ENCODE assay signal across 1 cellular context in the genomic region with DNA sequence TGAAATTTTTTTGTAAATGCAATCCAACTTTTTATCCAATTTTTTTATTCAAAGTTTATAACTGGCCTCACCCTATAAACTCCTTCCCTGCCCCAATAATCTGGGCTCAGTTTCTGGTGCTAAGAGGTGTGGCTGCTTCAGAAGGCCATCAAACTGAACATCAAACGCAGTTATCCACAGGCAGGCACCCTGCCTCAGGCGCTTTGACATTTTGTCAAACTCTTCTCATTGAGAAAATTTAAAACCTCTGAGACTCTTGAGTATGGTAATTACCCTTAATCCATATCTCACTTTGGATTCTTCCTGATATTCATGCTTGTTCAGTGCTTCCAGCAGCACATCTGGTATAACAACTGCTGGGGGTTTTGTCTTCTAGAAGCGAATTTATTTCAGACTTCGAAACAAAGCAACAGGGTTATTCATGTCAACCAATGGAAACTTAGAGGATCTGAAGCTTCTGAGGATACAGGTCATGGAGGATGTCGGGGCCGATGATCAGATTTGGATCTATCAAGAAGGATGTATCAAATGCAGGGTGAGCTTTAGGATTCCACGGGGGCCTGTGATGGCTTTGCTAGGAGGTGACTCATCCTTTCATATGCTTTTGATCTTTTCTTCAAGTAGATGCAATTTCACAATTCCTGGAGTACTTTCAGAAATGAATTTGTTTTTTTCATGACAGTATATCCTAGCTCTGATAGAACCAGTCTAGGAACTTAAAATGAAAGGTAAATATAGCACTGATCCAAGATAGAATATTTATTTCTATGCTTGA.
TF ChIP-seq lines count a peak whose summit lies in the region.

No MANE protein-coding gene starts in this region.

TF ChIP-seq in SK-N-SH treated with all-trans-retinoic acid at 6 μM for 48 hours, 23 proteins besides CTCF, POLR2A, EP300 and RAD21 (continued from another document):
- TF ChIP-seq, protein P1, sequence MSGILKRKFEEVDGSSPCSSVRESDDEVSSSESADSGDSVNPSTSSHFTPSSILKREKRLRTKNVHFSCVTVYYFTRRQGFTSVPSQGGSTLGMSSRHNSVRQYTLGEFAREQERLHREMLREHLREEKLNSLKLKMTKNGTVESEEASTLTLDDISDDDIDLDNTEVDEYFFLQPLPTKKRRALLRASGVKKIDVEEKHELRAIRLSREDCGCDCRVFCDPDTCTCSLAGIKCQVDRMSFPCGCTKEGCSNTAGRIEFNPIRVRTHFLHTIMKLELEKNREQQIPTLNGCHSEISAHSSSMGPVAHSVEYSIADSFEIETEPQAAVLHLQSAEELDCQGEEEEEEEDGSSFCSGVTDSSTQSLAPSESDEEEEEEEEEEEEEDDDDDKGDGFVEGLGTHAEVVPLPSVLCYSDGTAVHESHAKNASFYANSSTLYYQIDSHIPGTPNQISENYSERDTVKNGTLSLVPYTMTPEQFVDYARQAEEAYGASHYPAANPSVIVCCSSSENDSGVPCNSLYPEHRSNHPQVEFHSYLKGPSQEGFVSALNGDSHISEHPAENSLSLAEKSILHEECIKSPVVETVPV (CRISPR knock-in tag; IDR thresholded peaks at IDR 0.05), result no peak
- no peak for TF ChIP-seq PPARA (CRISPR knock-in tag; IDR thresholded peaks at IDR 0.05; ENCODE audit: borderline replicate concordance)
- TF ChIP-seq ZFP30 (CRISPR knock-in tag; IDR thresholded peaks at IDR 0.05), result no peak
